In the genomic region with DNA sequence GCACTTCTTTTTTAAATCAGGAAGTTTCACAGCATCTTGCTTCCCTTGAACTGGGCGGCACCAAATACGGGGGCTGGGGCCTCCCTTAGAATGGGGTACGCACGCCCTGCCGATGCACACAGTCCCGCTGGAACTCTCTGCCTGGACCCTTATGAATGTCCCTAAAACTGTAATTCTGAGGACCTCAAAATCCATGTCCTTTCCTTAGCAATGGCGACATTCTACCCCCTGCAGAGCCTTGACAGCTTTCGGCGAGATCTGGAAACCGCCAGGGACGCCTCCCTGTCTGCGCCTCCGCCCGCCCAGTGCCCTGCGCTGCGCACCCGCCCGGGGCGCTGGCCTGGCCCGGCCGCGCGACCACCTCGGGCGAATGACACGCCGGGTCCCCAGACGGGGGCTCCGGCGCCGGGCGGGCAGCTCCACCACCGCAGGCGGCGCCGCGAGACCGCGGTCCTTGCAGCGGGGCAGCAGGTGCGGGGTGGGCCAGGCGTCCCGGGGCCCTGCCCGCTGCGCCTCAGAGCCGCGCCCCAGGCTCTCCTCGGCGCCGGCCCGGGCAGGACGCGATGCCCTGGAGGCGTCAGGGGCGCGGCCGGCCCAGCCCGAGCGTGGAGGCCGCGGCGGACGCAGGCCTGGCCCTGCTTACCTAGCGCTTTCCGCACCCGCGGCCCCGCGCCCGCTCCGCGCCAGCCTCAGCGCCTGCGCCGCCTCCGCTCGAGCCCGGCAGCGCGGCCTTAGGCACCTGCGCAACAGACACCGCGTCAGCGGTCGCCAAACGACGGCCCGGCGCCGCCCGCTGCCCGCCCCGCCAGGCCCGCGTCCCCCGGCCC, we compare ENCODE assay signal across 9 cellular contexts. TPM values are rescaled to one million over a fixed set of nuclear protein-coding genes. Genes with fewer than 3 reads are reported as not detected.
DNase-seq lines count a peak whose midpoint lies in the region; ATAC-seq and TF ChIP-seq lines count a peak whose summit lies in the region.
"Had no signal": no experiment of that assay in that cellular context is flagged by ENCODE, and none has a peak within 500 bp of the region (broad histone marks: within the 10 kb centered on the region; RNA-seq: fewer than 3 reads in every experiment).

No MANE protein-coding gene starts in this region.

- TF ChIP-seq POLR2A in IMR-90 (IDR thresholded peaks at IDR 0.05; ENCODE audit: low read depth, low read length) (no peak), right lobe of liver (IDR thresholded peaks at IDR 0.05) (no peak)

- peak overlapping the region; percentile 76 for H2AK9ac ChIP-seq in IMR-90 (replicated peaks; ENCODE audit: low read depth, low read length, poor library complexity)

- H3K9ac ChIP-seq in IMR-90 (ENCODE audit: low read depth, low read length): peak overlapping the region; percentile 57; the same call in 1 of the 2 replicates

- H2BK20ac ChIP-seq in IMR-90 (ENCODE audit: low read depth, low read length): no peak overlapping the region

- peaks cover 19% of the 10 kb centered on the region for H3K4me1 Mint-ChIP-seq in WTC11

- peaks cover 6% of the 10 kb centered on the region for H3K9me1 ChIP-seq in IMR-90 (ENCODE audit: insufficient read depth, low read length)

- H3K36me3 Mint-ChIP-seq in WTC11: no peaks in the 10 kb centered on the region

- no peak overlapping the region for H2BK15ac ChIP-seq in IMR-90 (ENCODE audit: low read depth, low read length)

- H4K8ac ChIP-seq in IMR-90 (ENCODE audit: low read depth in 2 of 2, low read length in 2 of 2): peak overlapping the region; percentile 26 to 41; a peak in 1 of 4 replicates

- DNase-seq in IMR-90 (peak; percentile 48), WTC11 (ENCODE audit: low spot score) (peak; percentile 60), right lobe of liver (peak in 2 of 3 donors; percentile 62 to 77), cerebellar nuclear complex (lab: John Stamatoyannopoulos, UW) (no peak)
- DNase-seq in stimulated activated CD4-positive, alpha-beta T cell treated with anti-CD3 and anti-CD28 coated beads, TNF-alpha, amount 100 ng/mL, for 1 hour (ENCODE audit: low read depth in 3 of 3, low spot score in 1 of 3): peak in 2 of 3 donors; percentile 21 to 53

- H3K79me1 ChIP-seq in IMR-90 (ENCODE audit: low read depth in 1 of 2, low read length in 2 of 2): peaks cover 18 to 59% of the 10 kb centered on the region in 2 experiments

- CTCF ChIA-PET in IMR-90 (lab: Yijun Ruan, JAX): no interaction called here
- CTCF ChIA-PET in WTC11 (lab: Charles Lee): interaction anchor here (0.8 kb wide), 1 partner anchor 43 kb away, joined by 4 read pairs; a partner anchor contains a TSS

- peaks cover 6% of the 10 kb centered on the region; the same call in 1 of the 2 replicates for H3K4me1 ChIP-seq in IMR-90 (ENCODE audit: control insufficient read depth, insufficient read depth, low read length)
- H3K4me1 ChIP-seq in right lobe of liver: peaks cover 0 to 57% (median 12%) of the 10 kb centered on the region in 4 donors

- in situ Hi-C loops in IMR-90 (cut with MboI; ENCODE audit: low sequenced_read_pairs): no loop called here

- peak overlapping the region; percentile 95 for H3K4me3 ChIP-seq in GM08714 (ENCODE audit: low read length)
- H3K4me3 ChIP-seq in IMR-90 (ENCODE audit: insufficient read depth, low read depth, low read length): peak overlapping the region; percentile 73
- H3K4me3 ChIP-seq in right lobe of liver: peak overlapping the region; percentile 96 to 99 (median 98)

- ATAC-seq in GM21576 (IDR thresholded peaks at IDR 0.05; ENCODE audit: unreplicated experiment): peak; percentile 47
- ATAC-seq in IMR-90 (ENCODE audit: low read depth): peak; percentile 65
- peak; percentile 63 for ATAC-seq in WTC11
- peak; percentile 0 to 11 (median 2) for ATAC-seq in right lobe of liver

- peak overlapping the region; percentile 100 for H2AFZ ChIP-seq in IMR-90 (replicated peaks; ENCODE audit: low read length, poor library complexity)

- H3K27ac Mint-ChIP-seq in WTC11: no peak overlapping the region

- H4K5ac ChIP-seq in IMR-90 (ENCODE audit: low read depth, low read length): no peak overlapping the region

- peaks cover 2% of the 10 kb centered on the region; the same call in 1 of the 2 replicates for H3K27me3 Mint-ChIP-seq in WTC11 (ENCODE audit: low read depth)

- H2BK120ac ChIP-seq in IMR-90 (ENCODE audit: low read depth, low read length): no peak overlapping the region

- BruUV-seq in IMR-90 (replicated peaks; lab: Mats Ljungman, UMichigan): no TSS peak

- no peak overlapping the region for H3K4ac ChIP-seq in IMR-90 (ENCODE audit: low read depth, low read length)

- H4K20me1 ChIP-seq in IMR-90 (ENCODE audit: insufficient read depth, low read length): peaks cover 18% of the 10 kb centered on the region; the same call in 1 of the 2 replicates

- intact Hi-C loops in IMR-90 (cut with micrococcal nuclease) (loop anchor here (5.0 kb wide), 1 partner anchor 44 kb away; a partner anchor contains a TSS), right lobe of liver (cut with DNase I) (no loop called here)

- H4K91ac ChIP-seq in IMR-90 (ENCODE audit: insufficient read depth, low read depth, low read length): no peak overlapping the region

- no peak overlapping the region for H3K14ac ChIP-seq in IMR-90 (replicated peaks; ENCODE audit: low read depth, low read length)

- peaks cover 6% of the 10 kb centered on the region for H3K36me3 ChIP-seq in IMR-90 (ENCODE audit: control insufficient read depth, insufficient read depth, low read length)
- peaks cover 0 to 18% (median 11%) of the 10 kb centered on the region in 4 donors for H3K36me3 ChIP-seq in right lobe of liver

- TF ChIP-seq RAD21 in IMR-90 (IDR thresholded peaks at IDR 0.05; ENCODE audit: low read length): no peak

- H3K9me3 ChIP-seq in IMR-90 (ENCODE audit: control insufficient read depth, insufficient read depth, low read length): no peaks in the 10 kb centered on the region
- H3K9me3 ChIP-seq in right lobe of liver: no peaks in the 10 kb centered on the region

- 2% methylated on average over 62 of the region's 96 CpGs; no CpG with 5 or more reads in 1 of the 2 experiments for WGBS in IMR-90 (ENCODE audit: extremely low coverage in 2 of 2, insufficient read length in 1 of 2), 2 experiments
- WGBS in right lobe of liver (ENCODE audit: insufficient coverage, low coverage, low lambda C conversion rate, missing lambda C conversion rate): 0% methylated on average over 14 of the region's 96 CpGs

- H2BK5ac ChIP-seq in IMR-90 (ENCODE audit: low read depth, low read length, poor library complexity, severe bottlenecking): no peak overlapping the region

- H3K23ac ChIP-seq in IMR-90 (ENCODE audit: low read depth, low read length): peak overlapping the region; percentile 76; the same call in 1 of the 2 replicates

- dilution Hi-C loops in IMR-90 (cut with HindIII; ENCODE audit: low sequenced_read_pairs, unreplicated experiment): no loop called here

- TF ChIP-seq CTCF in IMR-90 (conservative IDR thresholded peaks at IDR 0.05; ENCODE audit: low read depth, low read length): 0 out of 2 replicates have a peak, but pooled peaks have one; percentile 7
- no peak for TF ChIP-seq CTCF in WTC11 (IDR thresholded peaks at IDR 0.05)
- TF ChIP-seq CTCF in right lobe of liver (IDR thresholded peaks at IDR 0.05): peak in 1 of 4 donors; percentile 8

- POLR2A ChIA-PET in IMR-90 (lab: Charles Lee; ENCODE audit: unreplicated experiment): no interaction called here
- POLR2A ChIA-PET in WTC11 (lab: Charles Lee): no interaction called here

- H3K56ac ChIP-seq in IMR-90 (ENCODE audit: extremely low read depth, insufficient read depth, low read length): no peak overlapping the region

- peak overlapping the region; percentile 97 for H3K4me2 ChIP-seq in IMR-90 (ENCODE audit: low read depth, low read length)

- H3K18ac ChIP-seq in IMR-90 (ENCODE audit: low read depth, low read length): no peak overlapping the region

- H2AK5ac ChIP-seq in IMR-90 (ENCODE audit: low read depth, low read length): no peak overlapping the region

- H3K9me3 Mint-ChIP-seq in WTC11: no peaks in the 10 kb centered on the region

- H3K4me3 Mint-ChIP-seq in WTC11: peak overlapping the region; percentile 65

- no peak overlapping the region; the same call in 1 of the 2 replicates for H3K27ac ChIP-seq in IMR-90 (ENCODE audit: insufficient read depth, low read length)
- H3K27ac ChIP-seq in cingulate gyrus (ENCODE audit: low read depth, low read length): peak overlapping the region; percentile 3
- H3K27ac ChIP-seq in right lobe of liver: peak overlapping the region; percentile 63 to 86 (median 65)

- no peaks in the 10 kb centered on the region for H3K27me3 ChIP-seq in IMR-90 (ENCODE audit: control insufficient read depth, insufficient read depth, low read length)
- H3K27me3 ChIP-seq in right lobe of liver: no peaks in the 10 kb centered on the region

RNA-seq across cellular contexts. Expression of a gene that starts 0.5 kb away (rescaled TPM):
- total RNA-seq in IMR-90 (2012; rRNA removed): 30.8 and 35.6 TPM in 2 replicates
- polyA plus RNA-seq in IMR-90 (2012; rRNA removed): 52.2 and 58.6 TPM in 2 replicates
- 60.1 and 99.4 TPM in 2 replicates for polyA plus RNA-seq in IMR-90 (2012; cell fraction: cytosol; rRNA removed)
- 32.6 and 54.1 TPM in 2 replicates for polyA plus RNA-seq in IMR-90 (2012; cell fraction: nucleus; rRNA removed; ENCODE audit: low replicate concordance)
- 36.0 to 43.1 TPM (median 38.2 TPM) in 3 replicates for total RNA-seq in WTC11 (2021)
- 100 to 1,000 TPM in 4 of 6 experiments, 10 to 100 TPM in 2; 77.9 to 161 (median 143) TPM for total RNA-seq in right lobe of liver

RNA-seq across cellular contexts. Expression of a gene that starts 0.9 kb away (rescaled TPM):
- total RNA-seq in IMR-90 (2012; rRNA removed) (85.8 and 85.9 TPM in 2 replicates), WTC11 (2021) (14.3 to 19.5 TPM (median 19.4 TPM) in 3 replicates), right lobe of liver (10 to 100 TPM; 25.5 to 96.5 (median 36.0) TPM)
- polyA plus RNA-seq in IMR-90 (2012; rRNA removed): 65.3 and 81.8 TPM in 2 replicates
- 98.5 and 99.7 TPM in 2 replicates for polyA plus RNA-seq in IMR-90 (2012; cell fraction: cytosol; rRNA removed)
- 9.4 and 27.5 TPM in 2 replicates for polyA plus RNA-seq in IMR-90 (2012; cell fraction: nucleus; rRNA removed; ENCODE audit: low replicate concordance)

RNA-seq across cellular contexts. Expression of a gene that starts 32.6 kb away (rescaled TPM):
- total RNA-seq in IMR-90 (2012; rRNA removed) (not detected in 2 replicates), WTC11 (2021) (not detected in 3 replicates), right lobe of liver (100 to 1,000 TPM in 1 of 6 experiments, 10 to 100 TPM in 5; 38.7 to 124 (median 85.3) TPM)
- polyA plus RNA-seq in IMR-90 (2012; rRNA removed): not detected in 2 replicates
- 0.03 TPM in 1 of 2 replicates, not detected in the other for polyA plus RNA-seq in IMR-90 (2012; cell fraction: cytosol; rRNA removed)
- polyA plus RNA-seq in IMR-90 (2012; cell fraction: nucleus; rRNA removed; ENCODE audit: low replicate concordance): 0.09 and 0.25 TPM in 2 replicates
- total RNA-seq: temporal lobe had no signal

RNA-seq across cellular contexts. Expression of a gene that starts 43.3 kb away (rescaled TPM):
- total RNA-seq in IMR-90 (2012; rRNA removed): 51.1 and 131 TPM in 2 replicates
- polyA plus RNA-seq in IMR-90 (2012; rRNA removed): 62.6 and 75.9 TPM in 2 replicates
- 64.6 and 131 TPM in 2 replicates for polyA plus RNA-seq in IMR-90 (2012; cell fraction: cytosol; rRNA removed)
- 50.7 and 143 TPM in 2 replicates for polyA plus RNA-seq in IMR-90 (2012; cell fraction: nucleus; rRNA removed; ENCODE audit: low replicate concordance)
- total RNA-seq in WTC11 (2021): 76.4 to 89.2 TPM (median 77.6 TPM) in 3 replicates
- 10 to 100 TPM; 21.1 to 90.3 (median 32.6) TPM for total RNA-seq in right lobe of liver

RNA-seq across cellular contexts. Expression of a gene that starts 43.7 kb away (rescaled TPM):
- total RNA-seq in IMR-90 (2012; rRNA removed) (9.1 and 10.6 TPM in 2 replicates), WTC11 (2021) (27.2 to 32.8 TPM (median 28.4 TPM) in 3 replicates), right lobe of liver (10 to 100 TPM; 18.6 to 42.5 (median 34.5) TPM)
- 30.8 and 34.0 TPM in 2 replicates for polyA plus RNA-seq in IMR-90 (2012; rRNA removed)
- 24.8 and 37.1 TPM in 2 replicates for polyA plus RNA-seq in IMR-90 (2012; cell fraction: cytosol; rRNA removed)
- 165 and 400 TPM in 2 replicates for polyA plus RNA-seq in IMR-90 (2012; cell fraction: nucleus; rRNA removed; ENCODE audit: low replicate concordance)

Comparison
In these comparisons a context has a peak if more than half of its experiments do, and no peak if none do; other contexts are left out.
1. ATAC-seq: peak in every context shown above with its lines; median percentile 65 in IMR-90; 63 in WTC11; 47 in GM21576; 2 in right lobe of liver.
2. DNase-seq: peak in IMR-90 (single experiment), WTC11 (single experiment), right lobe of liver (2 of 3) and stimulated activated CD4-positive, alpha-beta T cell treated with anti-CD3 and anti-CD28 coated beads, TNF-alpha, amount 100 ng/mL, for 1 hour (2 of 3); none in cerebellar nuclear complex (0 of 2).
3. RNA of a gene that starts 32.6 kb away (total RNA-seq): 38.7 to 124 TPM in right lobe of liver; not detected in WTC11 and not detected in IMR-90; every median in the first group is over 10 times any median in the second.
4. Peak in every context shown above with its lines, with median percentiles within 50 percentile points of each other: H3K4me3 ChIP-seq.